20 cellular contexts compared by ENCODE assay signal in the genomic region with DNA sequence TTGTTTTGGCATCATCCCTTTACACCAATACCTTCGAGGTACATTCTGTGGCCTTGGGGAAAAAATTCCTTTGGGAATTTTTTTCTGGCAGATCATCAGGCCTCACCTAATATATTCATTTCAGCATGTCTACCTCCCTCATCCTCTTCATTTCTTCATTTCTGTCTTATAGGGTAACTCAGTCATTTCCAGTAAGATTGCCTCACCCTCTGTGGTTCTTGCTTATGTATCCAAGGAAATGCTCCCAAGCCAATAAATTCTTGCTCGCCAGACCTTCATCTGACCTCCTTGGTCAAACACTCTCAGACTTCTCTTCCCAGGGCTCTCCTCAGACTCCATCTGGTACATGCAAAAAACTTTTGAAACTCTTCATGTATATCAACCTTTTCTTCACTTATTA.
DNase-seq lines count a peak whose midpoint lies in the region; ATAC-seq and TF ChIP-seq lines count a peak whose summit lies in the region.
"Had no signal": no experiment of that assay in that cellular context is flagged by ENCODE, and none has a peak within 500 bp of the region (broad histone marks: within the 10 kb centered on the region; RNA-seq: fewer than 3 reads in every experiment).

No MANE protein-coding gene starts in this region.

- peaks cover 12% of the 10 kb centered on the region for H3K4me1 ChIP-seq in A673 (ENCODE audit: insufficient read depth, low read length, poor library complexity, severe bottlenecking)
- H3K4me1 ChIP-seq in left ventricle myocardium inferior, result no peaks in the 10 kb centered on the region
- no peaks in the 10 kb centered on the region for H3K4me1 ChIP-seq in Caco-2
- H3K4me1 ChIP-seq: BLaER1, stomach had no signal

- no peak overlapping the region for H3K27ac Mint-ChIP-seq in Caco-2 (ENCODE audit: unreplicated experiment)

- no peak overlapping the region for H3K27ac ChIP-seq in A673 (ENCODE audit: low read depth, low read length, poor library complexity, severe bottlenecking)
- no peak overlapping the region for H3K27ac ChIP-seq in left ventricle myocardium inferior (replicated peaks)
- H3K27ac ChIP-seq: BLaER1, dorsolateral prefrontal cortex, HL-60, KMS-11, stomach had no signal

- intact Hi-C loops in A673 (cut with micrococcal nuclease; ENCODE audit: unreplicated experiment) (no loop called here), left ventricle myocardium inferior (cut with micrococcal nuclease) (no loop called here), Caco-2 (cut with micrococcal nuclease; ENCODE audit: unreplicated experiment) (no loop called here)

- H3K4me3 Mint-ChIP-seq in Caco-2 (ENCODE audit: unreplicated experiment), result no peak overlapping the region
- H3K4me3 Mint-ChIP-seq: brain had no signal

- H3K9me3 Mint-ChIP-seq in Caco-2 (ENCODE audit: unreplicated experiment), result no peaks in the 10 kb centered on the region

- BruUV-seq in A673 (replicated peaks; lab: Mats Ljungman, UMichigan) (no TSS peak), Caco-2 (replicated peaks; lab: Mats Ljungman, UMichigan) (no TSS peak)

- H3K27me3 Mint-ChIP-seq in Caco-2 (ENCODE audit: insufficient read depth, unreplicated experiment), result no peaks in the 10 kb centered on the region
- H3K27me3 Mint-ChIP-seq: brain had no signal

- H3K4me1 Mint-ChIP-seq in Caco-2 (ENCODE audit: low read depth, unreplicated experiment), result no peaks in the 10 kb centered on the region

- H3K27me3 ChIP-seq in A673 (replicated peaks; ENCODE audit: insufficient read depth, low read depth, low read length, poor library complexity), result no peaks in the 10 kb centered on the region
- H3K27me3 ChIP-seq in left ventricle myocardium inferior (ENCODE audit: low read depth), result no peaks in the 10 kb centered on the region
- H3K27me3 ChIP-seq in Caco-2 (replicated peaks; ENCODE audit: control insufficient read depth, insufficient read depth, low read length), result no peaks in the 10 kb centered on the region
- H3K27me3 ChIP-seq: BLaER1, stomach had no signal

- H3K4me3 ChIP-seq in epithelial cell of esophagus (ENCODE audit: low read length) (no peak overlapping the region), A673 (ENCODE audit: low read depth, low read length, poor library complexity, severe bottlenecking) (no peak overlapping the region), left ventricle myocardium inferior (no peak overlapping the region), Caco-2 (ENCODE audit: low read depth, low read length) (no peak overlapping the region)
- H3K4me3 ChIP-seq: BLaER1, dorsolateral prefrontal cortex, stomach had no signal

- peak; percentile 35 for ATAC-seq in omental fat pad (ENCODE audit: low FRiP score)
- ATAC-seq: esophagus mucosa, right cardiac atrium had no signal

- no peaks in the 10 kb centered on the region for H3K36me3 Mint-ChIP-seq in Caco-2 (ENCODE audit: insufficient read depth, unreplicated experiment)
- H3K36me3 Mint-ChIP-seq: brain had no signal

- POLR2A ChIA-PET in A673 (lab: Charles Lee; ENCODE audit: low non-redundant PET), result no interaction called here
- POLR2A ChIA-PET in Caco-2 (lab: Charles Lee), result no interaction called here

- H3K36me3 ChIP-seq in A673 (ENCODE audit: insufficient read depth, low read length, poor library complexity, severe bottlenecking) (no peaks in the 10 kb centered on the region), left ventricle myocardium inferior (no peaks in the 10 kb centered on the region), Caco-2 (ENCODE audit: control insufficient read depth, insufficient read depth, low read length) (no peaks in the 10 kb centered on the region)
- H3K36me3 ChIP-seq: BLaER1, stomach had no signal

- no peak for TF ChIP-seq CTCF in AG09319 (IDR thresholded peaks at IDR 0.05; ENCODE audit: low read depth, low read length)
- TF ChIP-seq CTCF in epithelial cell of esophagus (IDR thresholded peaks at IDR 0.05; ENCODE audit: insufficient read depth, low read depth, low read length, missing control alignments), result no peak
- TF ChIP-seq CTCF in omental fat pad (IDR thresholded peaks at IDR 0.05), result no peak
- no peak for TF ChIP-seq CTCF in A673 (conservative IDR thresholded peaks at IDR 0.05; ENCODE audit: low read depth, low read length)
- TF ChIP-seq CTCF in left ventricle myocardium inferior (IDR thresholded peaks at IDR 0.05; ENCODE audit: borderline replicate concordance), result no peak
- TF ChIP-seq CTCF in Caco-2 (IDR thresholded peaks at IDR 0.05; ENCODE audit: insufficient read depth in 1 of 2, low read depth in 1 of 2, low read length in 1 of 2, severe bottlenecking in 1 of 2, unreplicated experiment in 1 of 2), result no peak

- DNase-seq in AG09319 (ENCODE audit: extremely low read depth, low read depth), result peak; percentile 72
- DNase-seq in LHCN-M2 (ENCODE audit: low read depth), result peak; percentile 65
- DNase-seq in epithelial cell of esophagus (ENCODE audit: low read depth), result peak; percentile 24
- no peak for DNase-seq in omental fat pad (ENCODE audit: low spot score)
- DNase-seq in A673 (ENCODE audit: low spot score), result no peak
- DNase-seq in left ventricle myocardium inferior, result no peak
- no peak for DNase-seq in Ammon's horn (ENCODE audit: low spot score)
- DNase-seq in Caco-2, result no peak
- DNase-seq: activated naive CD4-positive, alpha-beta T cell; dorsolateral prefrontal cortex; NCI-H1105; NCI-H748 treated with DMSO at 0.1 percent for 48 hours; right cardiac atrium; SK-N-SH; stomach had no signal

- CTCF ChIA-PET in A673 (lab: Charles Lee), result no interaction called here
- CTCF ChIA-PET in Caco-2 (lab: Charles Lee), result no interaction called here

- H3K9me3 ChIP-seq in A673 (ENCODE audit: low read depth, low read length, poor library complexity, severe bottlenecking), result no peaks in the 10 kb centered on the region
- H3K9me3 ChIP-seq in left ventricle myocardium inferior (replicated peaks), result peaks cover 17% of the 10 kb centered on the region
- no peaks in the 10 kb centered on the region for H3K9me3 ChIP-seq in Caco-2
- H3K9me3 ChIP-seq: BLaER1, SK-N-SH had no signal

Comparison
In these comparisons a context has a peak if more than half of its experiments do, and no peak if none do; other contexts are left out.
1. DNase-seq: peak in AG09319 (single experiment), LHCN-M2 (single experiment) and epithelial cell of esophagus (single experiment); none in omental fat pad (single experiment), A673 (single experiment), left ventricle myocardium inferior (single experiment), Ammon's horn (single experiment) and Caco-2 (0 of 2).